ENCODE assay signal across 8 cellular contexts in genomic region chr19:2474232-2475017, GRCh38. TPM values are rescaled to one million over a fixed set of nuclear protein-coding genes. Genes with fewer than 3 reads are reported as not detected.
DNase-seq lines count a peak whose midpoint lies in the region; ATAC-seq, FAIRE-seq and TF ChIP-seq lines count a peak whose summit lies in the region.

No MANE protein-coding gene starts in this region.

- H3K4me1 ChIP-seq in Caco-2 (no peaks in the 10 kb centered on the region), right cardiac atrium (ENCODE audit: control insufficient read depth, insufficient read depth, low read length) (no peaks in the 10 kb centered on the region), rectal smooth muscle tissue (ENCODE audit: control insufficient read depth, insufficient read depth, low read length) (peaks cover 5% of the 10 kb centered on the region)

- ATAC-seq in GM21825 (IDR thresholded peaks at IDR 0.05; ENCODE audit: unreplicated experiment) (peak; percentile 24), right cardiac atrium (peak; percentile 60 to 64)

- CTCF ChIA-PET in Caco-2 (lab: Charles Lee), result interaction anchor here (0.6 to 2.4 kb wide), 3 partner anchors 137 to 1681 kb away, joined by 3 to 30 read pairs (median 12); no protein-coding TSS in a partner anchor

- H3K9me3 Mint-ChIP-seq in Caco-2 (ENCODE audit: unreplicated experiment), result no peaks in the 10 kb centered on the region

- peak; percentile 87 to 91 for DNase-seq in Caco-2
- DNase-seq in NAMALWA (ENCODE audit: low spot score), result peak; percentile 91
- peak; percentile 75 to 85 (median 80) for DNase-seq in T-helper 1 cell
- peak in 51 of 56 donors; percentile 12 to 85 (median 61) for DNase-seq in amygdala (lab: John Stamatoyannopoulos, UW)
- peak; percentile 91 to 95 (median 94) for DNase-seq in right cardiac atrium
- DNase-seq in urothelium cell line (ENCODE audit: low spot score), result peak; percentile 79

- POLR2A ChIA-PET in Caco-2 (lab: Charles Lee), result no interaction called here

- peak; percentile 91 to 95 for TF ChIP-seq CTCF in Caco-2 (IDR thresholded peaks at IDR 0.05; ENCODE audit: insufficient read depth in 1 of 2, low read depth in 1 of 2, low read length in 1 of 2, severe bottlenecking in 1 of 2, unreplicated experiment in 1 of 2)

- H3K9ac ChIP-seq in rectal smooth muscle tissue (ENCODE audit: low read length), result no peak overlapping the region

- no peak for FAIRE-seq in urothelium cell line (lab: Jason Lieb, UNC)

- WGBS in right cardiac atrium, result 7% methylated on average over 60 of the region's 60 CpGs

- H3K36me3 ChIP-seq in Caco-2 (ENCODE audit: control insufficient read depth, insufficient read depth, low read length) (no peaks in the 10 kb centered on the region; the same call in 1 of the 2 replicates), rectal smooth muscle tissue (ENCODE audit: control insufficient read depth, insufficient read depth, low read length) (no peaks in the 10 kb centered on the region)

- no peaks in the 10 kb centered on the region for H3K27me3 Mint-ChIP-seq in Caco-2 (ENCODE audit: insufficient read depth, unreplicated experiment)

- H3K27ac ChIP-seq in right cardiac atrium (ENCODE audit: low read length) (peak overlapping the region; percentile 97), rectal smooth muscle tissue (ENCODE audit: low read depth, low read length) (peak overlapping the region; percentile 95)

- no peaks in the 10 kb centered on the region for H3K27me3 ChIP-seq in Caco-2 (replicated peaks; ENCODE audit: control insufficient read depth, insufficient read depth, low read length)
- no peaks in the 10 kb centered on the region for H3K27me3 ChIP-seq in right cardiac atrium (ENCODE audit: control insufficient read depth, insufficient read depth)
- no peaks in the 10 kb centered on the region for H3K27me3 ChIP-seq in rectal smooth muscle tissue (ENCODE audit: control insufficient read depth, insufficient read depth, low read length)

- peak overlapping the region; percentile 88 for H3K4me3 Mint-ChIP-seq in Caco-2 (ENCODE audit: unreplicated experiment)

- no peaks in the 10 kb centered on the region for H3K4me1 Mint-ChIP-seq in Caco-2 (ENCODE audit: low read depth, unreplicated experiment)

- BruUV-seq in Caco-2 (replicated peaks; lab: Mats Ljungman, UMichigan), result no TSS peak

- no peaks in the 10 kb centered on the region for H3K9me3 ChIP-seq in Caco-2
- H3K9me3 ChIP-seq in right cardiac atrium (ENCODE audit: control insufficient read depth, low read length), result no peaks in the 10 kb centered on the region

- H3K27ac Mint-ChIP-seq in Caco-2 (ENCODE audit: unreplicated experiment), result peak overlapping the region; percentile 91

- H3K4me3 ChIP-seq in Caco-2 (ENCODE audit: low read depth, low read length), result peak overlapping the region; percentile 46
- H3K4me3 ChIP-seq in right cardiac atrium (ENCODE audit: low read length), result peak overlapping the region; percentile 66
- H3K4me3 ChIP-seq in rectal smooth muscle tissue (ENCODE audit: low read length), result peak overlapping the region; percentile 100

- peaks cover 44% of the 10 kb centered on the region for H3K36me3 Mint-ChIP-seq in Caco-2 (ENCODE audit: insufficient read depth, unreplicated experiment)

- intact Hi-C loops in Caco-2 (cut with micrococcal nuclease; ENCODE audit: unreplicated experiment), result loop anchor here (1.0 to 5.0 kb wide), 4 partner anchors 53 to 137 kb away; no protein-coding TSS in a partner anchor
- intact Hi-C loops in right cardiac atrium (cut with DNase I), result loop anchor here (2.0 to 10.0 kb wide), 7 partner anchors 68 to 138 kb away; no protein-coding TSS in a partner anchor

RNA-seq across cellular contexts. Expression of gene GADD45B, which starts 1.5 kb away (rescaled TPM):
- 20.2 and 23.8 TPM in 2 replicates for total RNA-seq in Caco-2 (2022)
- total RNA-seq in right cardiac atrium, result 100 to 1,000 TPM in 2 of 4 donors, 10 to 100 TPM in 2; 52.4 to 205 (median 78.9) TPM
- 195 TPM for polyA plus RNA-seq in right cardiac atrium

RNA-seq across cellular contexts. Expression of gene LMNB2, which starts 17.7 kb away (rescaled TPM):
- total RNA-seq in Caco-2 (2022), result 128 and 130 TPM in 2 replicates
- total RNA-seq in right cardiac atrium, result 10 to 100 TPM in 3 of 4 donors, 1 to 10 TPM in 1; 9.6 to 21.6 (median 14.9) TPM
- 12.1 TPM for polyA plus RNA-seq in right cardiac atrium

RNA-seq across cellular contexts. Expression of gene TIMM13, which starts 47.0 kb away (rescaled TPM):
- total RNA-seq in Caco-2 (2022), result 200 and 217 TPM in 2 replicates
- total RNA-seq in right cardiac atrium, result 10 to 100 TPM; 73.9 to 91.2 (median 81.2) TPM
- 69.6 TPM for polyA plus RNA-seq in right cardiac atrium

Comparison
In these comparisons a context has a peak if more than half of its experiments do, and no peak if none do; other contexts are left out.
1. Peak in every context shown above with its lines: DNase-seq, ATAC-seq, H3K4me3 ChIP-seq and H3K27ac ChIP-seq.
2. H3K4me3 ChIP-seq: peak in every context shown above with its lines; median percentile 100 in rectal smooth muscle tissue; 66 in right cardiac atrium; 46 in Caco-2.